ENCODE assay signal across 8 cellular contexts in genomic region chr6:111290689-111291333, GRCh38.
DNase-seq lines count a peak whose midpoint lies in the region; ATAC-seq and TF ChIP-seq lines count a peak whose summit lies in the region.
"Not testable (repeated sequence)": the region's sequence is repeated elsewhere in the genome, so short reads cannot be mapped to it uniquely, and the experiment has no call there.

No MANE protein-coding gene starts in this region.

- H3K4me3 Mint-ChIP-seq in memory B cell; stimulated activated effector memory CD8-positive, alpha-beta T cell treated with anti-CD3 and anti-CD28 coated beads, Interleukin-12 subunit alpha, Interleukin-12 subunit beta, amount 100 ng/mL, for 72 hours: not testable (repeated sequence)

- H3K27ac ChIP-seq in brain microvascular endothelial cell = peak overlapping the region; percentile 39

- in situ Hi-C loops in brain microvascular endothelial cell (cut with HindIII; ENCODE audit: low pct_ligation_motif_present, low sequenced_read_pairs) = not testable (repeated sequence)

- peak overlapping the region; percentile 24 for H3K27ac Mint-ChIP-seq in memory B cell
- peak overlapping the region; percentile 60 for H3K27ac Mint-ChIP-seq in stimulated activated effector memory CD8-positive, alpha-beta T cell treated with anti-CD3 and anti-CD28 coated beads, Interleukin-12 subunit alpha, Interleukin-12 subunit beta, amount 100 ng/mL, for 72 hours

- H3K27me3 ChIP-seq in brain microvascular endothelial cell (replicated peaks) = not testable (repeated sequence)

- ATAC-seq in GM18502 (IDR thresholded peaks at IDR 0.05; ENCODE audit: poor library complexity, unreplicated experiment) (peak; percentile 93), GM21526 (IDR thresholded peaks at IDR 0.05; ENCODE audit: low FRiP score, unreplicated experiment) (peak; percentile 66), HG03025 (IDR thresholded peaks at IDR 0.05; ENCODE audit: low FRiP score, unreplicated experiment) (peak; percentile 72), memory B cell (ENCODE audit: low read depth) (peak; percentile 48)
- peak; percentile 83 for ATAC-seq in stimulated activated effector memory CD8-positive, alpha-beta T cell treated with anti-CD3 and anti-CD28 coated beads, Interleukin-12 subunit alpha, Interleukin-12 subunit beta, amount 100 ng/mL, for 72 hours

- H3K4me1 Mint-ChIP-seq in memory B cell = not testable (repeated sequence)
- peaks cover 15% of the 10 kb centered on the region for H3K4me1 Mint-ChIP-seq in stimulated activated effector memory CD8-positive, alpha-beta T cell treated with anti-CD3 and anti-CD28 coated beads, Interleukin-12 subunit alpha, Interleukin-12 subunit beta, amount 100 ng/mL, for 72 hours

- H3K36me3 Mint-ChIP-seq in memory B cell; stimulated activated effector memory CD8-positive, alpha-beta T cell treated with anti-CD3 and anti-CD28 coated beads, Interleukin-12 subunit alpha, Interleukin-12 subunit beta, amount 100 ng/mL, for 72 hours: not testable (repeated sequence)

- not testable (repeated sequence) for TF ChIP-seq CTCF in brain microvascular endothelial cell (IDR thresholded peaks at IDR 0.05; ENCODE audit: low read depth, low read length, missing control alignments)

- H3K27me3 Mint-ChIP-seq in memory B cell = not testable (repeated sequence)

- not testable (repeated sequence) for H3K4me3 ChIP-seq in brain microvascular endothelial cell (ENCODE audit: low read depth, low read length)

- DNase-seq in NAMALWA (ENCODE audit: low spot score) (peak; percentile 22), brain microvascular endothelial cell (peak; percentile 70)
- DNase-seq in activated CD4-positive, alpha-beta T cell treated with anti-CD3 and anti-CD28 coated beads, Interleukin-2, amount 50 U/mL, for 48 hours = peak; percentile 23 to 35
- not testable (repeated sequence) for DNase-seq in memory B cell (ENCODE audit: low spot score in 2 of 2); stimulated activated effector memory CD8-positive, alpha-beta T cell treated with anti-CD3 and anti-CD28 coated beads, Interleukin-12 subunit alpha, Interleukin-12 subunit beta, amount 100 ng/mL, for 72 hours (ENCODE audit: low spot score in 2 of 2)

- H3K36me3 ChIP-seq in brain microvascular endothelial cell (replicated peaks) = not testable (repeated sequence)

- H3K9me3 Mint-ChIP-seq in memory B cell; stimulated activated effector memory CD8-positive, alpha-beta T cell treated with anti-CD3 and anti-CD28 coated beads, Interleukin-12 subunit alpha, Interleukin-12 subunit beta, amount 100 ng/mL, for 72 hours: not testable (repeated sequence)
